In the genomic region with DNA sequence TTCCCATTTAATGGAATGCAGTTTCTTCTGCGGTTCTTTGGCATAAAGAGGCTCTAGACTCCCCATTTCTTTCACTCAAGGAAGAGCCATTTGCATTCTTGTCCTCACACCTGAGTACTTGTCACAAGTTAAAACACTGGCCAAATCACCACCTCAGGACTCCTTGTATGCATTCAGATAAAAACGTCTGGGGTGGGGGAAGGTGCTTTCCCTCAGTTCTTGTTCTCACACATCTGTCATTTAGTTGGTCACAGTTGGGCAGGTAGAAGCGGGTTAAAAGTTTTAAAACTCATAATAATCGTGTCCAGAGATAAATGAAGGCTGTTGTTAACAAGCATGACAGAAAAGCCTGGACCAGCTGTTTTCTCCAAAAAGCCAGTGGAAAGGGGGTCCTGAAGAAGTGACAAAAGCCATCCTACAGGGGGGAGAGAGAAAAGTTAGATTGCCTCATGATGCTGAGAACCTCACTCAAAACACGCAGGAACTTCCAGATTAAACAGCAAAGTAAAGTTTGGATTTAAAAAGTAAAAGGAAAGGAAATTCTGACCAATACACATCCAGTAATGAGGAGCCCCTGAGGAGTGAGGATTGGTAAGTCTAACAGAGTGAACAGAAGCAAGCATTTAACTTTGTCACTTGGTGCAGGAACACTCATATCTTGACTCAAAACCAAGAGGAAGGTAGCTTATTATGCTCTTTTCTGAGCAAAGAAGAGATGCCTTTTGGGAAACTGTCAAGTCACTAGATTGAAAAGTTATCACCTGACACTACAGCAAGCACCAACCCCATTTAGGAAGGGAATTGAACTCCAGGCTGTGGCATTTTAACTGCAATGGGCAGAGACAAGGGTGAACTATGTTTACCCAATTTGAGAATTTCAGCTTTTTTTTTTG, we compare ENCODE assay signal across 12 cellular contexts.
A peak's percentile ranks its signal among the peaks of the same experiment; 100 is the strongest.
DNase-seq lines count a peak whose midpoint lies in the region; ATAC-seq and FAIRE-seq lines count a peak whose summit lies in the region.
"Had no signal": no experiment of that assay in that cellular context is flagged by ENCODE, and none has a peak within 500 bp of the region (broad histone marks: within the 10 kb centered on the region; RNA-seq: fewer than 3 reads in every experiment).

No MANE protein-coding gene starts in this region.

- peak; percentile 68 for ATAC-seq in GM19035 (IDR thresholded peaks at IDR 0.05; ENCODE audit: unreplicated experiment)
- peak; percentile 52 for ATAC-seq in HG02571 (IDR thresholded peaks at IDR 0.05; ENCODE audit: unreplicated experiment)
- peak; percentile 54 for ATAC-seq in HG03342 (IDR thresholded peaks at IDR 0.05; ENCODE audit: unreplicated experiment)

- FAIRE-seq in HTR-8/SVneo (lab: Jason Lieb, UNC), result no peak

- DNase-seq in HTR-8/SVneo (ENCODE audit: insufficient read length, low spot score) (no peak), LoVo (ENCODE audit: low spot score) (no peak), activated gamma-delta T cell (lab: John Stamatoyannopoulos, UW) (no peak)
- no peak for DNase-seq in stimulated activated naive CD4-positive, alpha-beta T cell treated with Interleukin-2 at 50 U/mL for 16 hours (lab: John Stamatoyannopoulos, UW)
- DNase-seq: adrenal gland; CD8-positive, alpha-beta memory T cell; NCI-H1436 treated with DMSO at 0.1 percent for 48 hours; NCI-H526; SIG-M5 had no signal
